Comparison of ENCODE assay signal across 8 cellular contexts in the genomic region with DNA sequence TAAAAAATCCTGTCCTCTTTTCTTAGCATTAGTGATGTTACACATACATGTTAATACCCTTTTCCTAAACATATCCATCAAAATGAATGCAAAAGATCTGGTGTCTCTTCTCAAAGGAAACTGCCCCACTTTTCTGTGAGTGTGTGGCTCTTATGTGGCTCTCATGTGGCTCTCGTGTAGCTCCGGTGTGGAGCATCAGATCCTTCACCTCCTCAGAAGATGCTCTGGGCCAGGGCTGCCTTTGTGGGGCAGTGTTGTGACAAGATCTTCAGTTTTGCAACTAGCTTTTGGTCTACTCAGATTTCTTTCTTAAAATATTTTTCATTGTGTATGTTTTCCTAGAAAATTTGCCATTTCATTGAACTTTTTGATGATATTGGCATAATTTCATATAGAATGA.
DNase-seq lines count a peak whose midpoint lies in the region; TF ChIP-seq lines count a peak whose summit lies in the region.

No MANE protein-coding gene starts in this region.

- no peaks in the 10 kb centered on the region for H4K20me1 ChIP-seq in MM.1S (ENCODE audit: insufficient read depth, low read length)

- no peaks in the 10 kb centered on the region for H3F3A ChIP-seq in MM.1S (ENCODE audit: insufficient read depth, low read length)

- H3K36me3 ChIP-seq in MM.1S (replicated peaks; ENCODE audit: insufficient read depth, low read length): no peaks in the 10 kb centered on the region

- H3K4me2 ChIP-seq in MM.1S (ENCODE audit: low read depth, low read length): no peak overlapping the region

- no peak for TF ChIP-seq CTCF in MM.1S (IDR thresholded peaks at IDR 0.05; ENCODE audit: low read length)

- no peak overlapping the region for H3K9ac ChIP-seq in MM.1S (ENCODE audit: low read length)

- no peaks in the 10 kb centered on the region for H3K79me2 ChIP-seq in MM.1S (ENCODE audit: low read length)

- H2AFZ ChIP-seq in MM.1S (ENCODE audit: low read length): no peak overlapping the region

- no peaks in the 10 kb centered on the region for H3K9me2 ChIP-seq in MM.1S (replicated peaks; ENCODE audit: insufficient read depth, low read length)

- H3K4me1 ChIP-seq in MM.1S (ENCODE audit: low read length): no peaks in the 10 kb centered on the region

- DNase-seq in NCI-H2171 treated with DMSO at 0.1 percent for 48 hours (lab: John Stamatoyannopoulos, UW): peak; percentile 35
- DNase-seq in NCI-H2171 (lab: John Stamatoyannopoulos, UW): no peak
- DNase-seq in RKO (ENCODE audit: low spot score): peak; percentile 64
- DNase-seq in fibroblast of gingiva (ENCODE audit: low read depth): peak; percentile 56
- DNase-seq in skeletal muscle cell (ENCODE audit: low read depth): peak; percentile 14
- no peak for DNase-seq in NCI-H526 treated with DMSO at 0.1 percent for 48 hours (lab: John Stamatoyannopoulos, UW)
- DNase-seq in MM.1S: no peak
- no peak for DNase-seq in KG1 (lab: John Stamatoyannopoulos, UW)

- H3K4me3 ChIP-seq in skeletal muscle cell (ENCODE audit: low read depth, low read length) (no peak overlapping the region), MM.1S (ENCODE audit: low read length) (no peak overlapping the region)

- H3K9me3 ChIP-seq in MM.1S (replicated peaks; ENCODE audit: insufficient read depth, low read length): no peaks in the 10 kb centered on the region

- no peak overlapping the region for H3K27ac ChIP-seq in MM.1S (ENCODE audit: low read length)

- no peaks in the 10 kb centered on the region for H3K27me3 ChIP-seq in MM.1S (replicated peaks; ENCODE audit: insufficient read depth, low read length)

Comparison
In these comparisons a context has a peak if more than half of its experiments do, and no peak if none do; other contexts are left out.
1. DNase-seq: peak in NCI-H2171 treated with DMSO at 0.1 percent for 48 hours (single experiment), RKO (single experiment), fibroblast of gingiva (single experiment) and skeletal muscle cell (single experiment); none in NCI-H2171 (single experiment), NCI-H526 treated with DMSO at 0.1 percent for 48 hours (single experiment), MM.1S (single experiment) and KG1 (single experiment).